ENCODE assay signal across 2 cellular contexts in the genomic region with DNA sequence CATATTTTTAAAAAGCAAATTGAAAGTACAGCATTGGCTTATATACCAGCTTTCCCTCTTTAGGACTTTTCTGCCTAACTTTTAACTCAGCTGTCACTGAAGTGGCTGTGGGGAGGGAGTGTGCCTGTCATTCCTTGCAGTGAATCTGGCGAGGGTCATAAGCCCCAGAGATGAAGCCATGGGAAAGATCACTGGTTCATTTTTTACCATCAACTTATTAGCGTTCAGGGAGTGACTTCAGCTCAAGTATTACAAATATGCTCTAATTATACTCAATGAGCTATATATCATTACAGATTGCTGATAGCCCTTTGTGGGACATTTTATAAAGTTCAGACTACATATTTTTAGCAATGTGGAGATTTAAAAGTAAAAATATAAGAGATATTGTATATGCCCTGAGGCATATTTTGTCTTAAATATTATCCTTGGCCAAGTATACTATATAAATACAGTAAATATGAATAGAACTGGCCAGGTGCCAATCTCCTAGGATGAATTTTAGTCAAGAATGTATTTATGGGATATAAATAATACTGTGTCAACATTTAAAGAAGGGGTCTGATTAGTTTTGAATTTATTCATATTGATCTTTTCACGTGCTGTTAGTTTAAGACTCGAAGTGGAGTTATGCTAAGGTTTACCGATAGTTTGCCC.
TF ChIP-seq lines count a peak whose summit lies in the region.

No MANE protein-coding gene starts in this region.

TF ChIP-seq in A549, 52 proteins besides CTCF, POLR2A, EP300 and RAD21 (continued from another document):
- TF ChIP-seq ESRRA (IDR thresholded peaks at IDR 0.05; ENCODE audit: borderline replicate concordance, low read length): no peak
- TF ChIP-seq, protein P1, sequence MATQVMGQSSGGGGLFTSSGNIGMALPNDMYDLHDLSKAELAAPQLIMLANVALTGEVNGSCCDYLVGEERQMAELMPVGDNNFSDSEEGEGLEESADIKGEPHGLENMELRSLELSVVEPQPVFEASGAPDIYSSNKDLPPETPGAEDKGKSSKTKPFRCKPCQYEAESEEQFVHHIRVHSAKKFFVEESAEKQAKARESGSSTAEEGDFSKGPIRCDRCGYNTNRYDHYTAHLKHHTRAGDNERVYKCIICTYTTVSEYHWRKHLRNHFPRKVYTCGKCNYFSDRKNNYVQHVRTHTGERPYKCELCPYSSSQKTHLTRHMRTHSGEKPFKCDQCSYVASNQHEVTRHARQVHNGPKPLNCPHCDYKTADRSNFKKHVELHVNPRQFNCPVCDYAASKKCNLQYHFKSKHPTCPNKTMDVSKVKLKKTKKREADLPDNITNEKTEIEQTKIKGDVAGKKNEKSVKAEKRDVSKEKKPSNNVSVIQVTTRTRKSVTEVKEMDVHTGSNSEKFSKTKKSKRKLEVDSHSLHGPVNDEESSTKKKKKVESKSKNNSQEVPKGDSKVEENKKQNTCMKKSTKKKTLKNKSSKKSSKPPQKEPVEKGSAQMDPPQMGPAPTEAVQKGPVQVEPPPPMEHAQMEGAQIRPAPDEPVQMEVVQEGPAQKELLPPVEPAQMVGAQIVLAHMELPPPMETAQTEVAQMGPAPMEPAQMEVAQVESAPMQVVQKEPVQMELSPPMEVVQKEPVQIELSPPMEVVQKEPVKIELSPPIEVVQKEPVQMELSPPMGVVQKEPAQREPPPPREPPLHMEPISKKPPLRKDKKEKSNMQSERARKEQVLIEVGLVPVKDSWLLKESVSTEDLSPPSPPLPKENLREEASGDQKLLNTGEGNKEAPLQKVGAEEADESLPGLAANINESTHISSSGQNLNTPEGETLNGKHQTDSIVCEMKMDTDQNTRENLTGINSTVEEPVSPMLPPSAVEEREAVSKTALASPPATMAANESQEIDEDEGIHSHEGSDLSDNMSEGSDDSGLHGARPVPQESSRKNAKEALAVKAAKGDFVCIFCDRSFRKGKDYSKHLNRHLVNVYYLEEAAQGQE (IDR thresholded peaks at IDR 0.05): no peak
- no peak for TF ChIP-seq BHLHE40 (IDR thresholded peaks at IDR 0.05; ENCODE audit: low read depth, low read length)
- TF ChIP-seq, protein P2, sequence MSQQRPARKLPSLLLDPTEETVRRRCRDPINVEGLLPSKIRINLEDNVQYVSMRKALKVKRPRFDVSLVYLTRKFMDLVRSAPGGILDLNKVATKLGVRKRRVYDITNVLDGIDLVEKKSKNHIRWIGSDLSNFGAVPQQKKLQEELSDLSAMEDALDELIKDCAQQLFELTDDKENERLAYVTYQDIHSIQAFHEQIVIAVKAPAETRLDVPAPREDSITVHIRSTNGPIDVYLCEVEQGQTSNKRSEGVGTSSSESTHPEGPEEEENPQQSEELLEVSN (IDR thresholded peaks at IDR 0.05; ENCODE audit: borderline replicate concordance, low read depth): no peak
- TF ChIP-seq CEBPB (IDR thresholded peaks at IDR 0.05): no peak
- no peak for TF ChIP-seq EHF (CRISPR knock-in tag; IDR thresholded peaks at IDR 0.05)
- no peak for TF ChIP-seq JUNB (IDR thresholded peaks at IDR 0.05)
- TF ChIP-seq, protein P3, sequence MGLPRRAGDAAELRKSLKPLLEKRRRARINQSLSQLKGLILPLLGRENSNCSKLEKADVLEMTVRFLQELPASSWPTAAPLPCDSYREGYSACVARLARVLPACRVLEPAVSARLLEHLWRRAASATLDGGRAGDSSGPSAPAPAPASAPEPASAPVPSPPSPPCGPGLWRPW (IDR thresholded peaks at IDR 0.05): no peak
- TF ChIP-seq, protein P4, sequence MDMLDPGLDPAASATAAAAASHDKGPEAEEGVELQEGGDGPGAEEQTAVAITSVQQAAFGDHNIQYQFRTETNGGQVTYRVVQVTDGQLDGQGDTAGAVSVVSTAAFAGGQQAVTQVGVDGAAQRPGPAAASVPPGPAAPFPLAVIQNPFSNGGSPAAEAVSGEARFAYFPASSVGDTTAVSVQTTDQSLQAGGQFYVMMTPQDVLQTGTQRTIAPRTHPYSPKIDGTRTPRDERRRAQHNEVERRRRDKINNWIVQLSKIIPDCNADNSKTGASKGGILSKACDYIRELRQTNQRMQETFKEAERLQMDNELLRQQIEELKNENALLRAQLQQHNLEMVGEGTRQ (IDR thresholded peaks at IDR 0.05): no peak
- TF ChIP-seq CBX8 (IDR thresholded peaks at IDR 0.05): no peak
- TF ChIP-seq POLR2AphosphoS2 (conservative IDR thresholded peaks at IDR 0.05; ENCODE audit: low read length): no peak
- no peak for TF ChIP-seq PHF8 (IDR thresholded peaks at IDR 0.05; ENCODE audit: borderline replicate concordance, low read depth)
- TF ChIP-seq KDM5A (IDR thresholded peaks at IDR 0.05): no peak
- TF ChIP-seq TP53 (CRISPR knock-in tag; IDR thresholded peaks at IDR 0.05): no peak
- TF ChIP-seq SREBF2 (IDR thresholded peaks at IDR 0.05): no peak

TF ChIP-seq in endothelial cell of umbilical vein, 7 proteins besides CTCF, POLR2A, EP300 and RAD21 (continued from another document):
- TF ChIP-seq MAX (IDR thresholded peaks at IDR 0.05; ENCODE audit: insufficient read depth, insufficient read length): no peak
- TF ChIP-seq POLR2AphosphoS5 (IDR thresholded peaks at IDR 0.05; ENCODE audit: insufficient read depth, low read depth, low read length): no peak
- TF ChIP-seq EZH2 (IDR thresholded peaks at IDR 0.05; ENCODE audit: borderline replicate concordance, low read depth, low read length, severe bottlenecking): no peak
- no peak for TF ChIP-seq GATA2 (IDR thresholded peaks at IDR 0.05; ENCODE audit: insufficient read depth, insufficient read length, low read depth, low read length)
- TF ChIP-seq MYC (IDR thresholded peaks at IDR 0.05; ENCODE audit: low read depth, low read length): no peak
- TF ChIP-seq FOS (IDR thresholded peaks at IDR 0.05; ENCODE audit: borderline replicate concordance, insufficient read depth, low read length): no peak
